16 cellular contexts compared by ENCODE assay signal in the genomic region with DNA sequence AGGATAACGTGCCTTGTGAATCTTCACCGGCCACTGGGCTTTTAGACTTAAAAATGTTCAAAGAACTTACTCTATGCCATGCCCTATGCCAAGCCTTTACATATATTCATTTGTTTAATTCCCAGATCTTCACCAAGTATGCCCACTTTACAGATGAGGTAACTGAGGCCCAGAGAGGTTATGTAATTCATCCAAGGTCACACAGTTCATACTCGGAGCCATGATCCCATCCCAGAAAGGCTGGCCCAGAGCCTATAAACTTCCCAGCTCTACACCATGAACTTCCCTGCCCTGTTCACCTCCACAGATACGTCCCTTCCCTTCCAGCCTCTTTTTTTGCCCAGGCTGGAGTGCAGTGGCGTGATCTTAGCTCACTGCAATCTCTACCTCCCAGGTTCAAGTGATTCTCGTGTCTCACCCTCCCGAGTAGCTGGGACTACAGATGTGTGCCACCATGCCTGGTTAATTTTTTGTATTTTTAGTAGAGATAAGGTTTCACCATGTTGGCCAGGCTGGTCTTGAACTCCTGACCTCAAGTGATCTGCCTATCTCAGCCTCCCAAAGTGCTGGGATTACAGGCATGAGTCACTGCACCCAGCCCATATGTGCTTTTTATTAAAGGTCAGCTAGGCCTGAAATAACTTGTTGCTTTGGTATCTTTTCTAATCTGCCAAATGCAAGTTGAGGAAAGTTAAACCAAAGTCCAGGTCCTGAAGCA.
"Had no signal": no experiment of that assay in that cellular context is flagged by ENCODE, and none has a peak within 500 bp of the region (broad histone marks: within the 10 kb centered on the region; RNA-seq: fewer than 3 reads in every experiment).

No MANE protein-coding gene starts in this region.

- H3K4me3 ChIP-seq: colonic mucosa, esophagus squamous epithelium, tibial artery, upper lobe of right lung, vagina had no signal

- H3K27me3 ChIP-seq: colonic mucosa, esophagus squamous epithelium, foreskin keratinocyte, tibial artery, upper lobe of right lung, vagina had no signal

- ATAC-seq: foreskin keratinocyte; naive thymus-derived CD8-positive, alpha-beta T cell; stimulated activated memory B cell treated with anti-CD40 and anti-IgM and Interleukin-4, amounts not matched to agents 10 μg/mL and 1 μg/mL and 100 μg/mL, for 72 hours; upper lobe of right lung had no signal

- H3K36me3 ChIP-seq: colonic mucosa, esophagus squamous epithelium, upper lobe of right lung, vagina had no signal

- H3K9me3 ChIP-seq: colonic mucosa, upper lobe of right lung, vagina had no signal

- H3K4me1 ChIP-seq: colonic mucosa, foreskin keratinocyte, upper lobe of right lung, vagina had no signal

- H3K27ac ChIP-seq: colonic mucosa, esophagus squamous epithelium, foreskin keratinocyte, tibial artery, upper lobe of right lung, vagina had no signal

- DNase-seq: colonic mucosa; dermis blood vessel endothelial cell; esophagus squamous epithelium; foreskin keratinocyte; immature natural killer cell; kidney; left cardiac atrium; mesendoderm; naive thymus-derived CD8-positive, alpha-beta T cell; stimulated activated CD4-positive, alpha-beta T cell treated with anti-CD3 and anti-CD28 coated beads, Interleukin-15, amount 100 ng/mL, for 24 hours; stimulated activated CD4-positive, alpha-beta T cell treated with anti-CD3 and anti-CD28 coated beads, Interleukin-1b, Interleukin-23, amount 100 ng/mL, for 48 hours; stimulated activated CD4-positive, alpha-beta T cell treated with anti-CD3 and anti-CD28 coated beads, Interleukin-4, amount 100 ng/mL, for 24 hours; upper lobe of right lung had no signal
